36 cellular contexts compared by ENCODE assay signal in genomic region chr1:208034135-208034534, GRCh38.
"Had no signal": no experiment of that assay in that cellular context is flagged by ENCODE, and none has a peak within 500 bp of the region (broad histone marks: within the 10 kb centered on the region; RNA-seq: fewer than 3 reads in every experiment).

No MANE protein-coding gene starts in this region.

- H3K27me3 Mint-ChIP-seq: activated CD8-positive, alpha-beta T cell treated with anti-CD3 and anti-CD28 coated beads for 36 hours; activated naive CD8-positive, alpha-beta T cell treated with anti-CD3 and anti-CD28 coated beads for 36 hours; activated naive CD8-positive, alpha-beta T cell treated with anti-CD3 and anti-CD28 coated beads, Interleukin-2, amount 50 U/mL, for 24 hours had no signal

- DNase-seq: activated B cell treated with CpG ODN at 0.5 μM for 24 hours; activated CD4-positive, alpha-beta T cell treated with anti-CD3 and anti-CD28 coated beads for 48 hours; activated CD4-positive, alpha-beta T cell treated with anti-CD3 and anti-CD28 coated beads, Interleukin-2, amount 50 U/mL, for 1 hour; activated CD4-positive, alpha-beta T cell treated with anti-CD3 and anti-CD28 coated beads, Interleukin-2, amount 50 U/mL, for 48 hours; activated CD8-positive, alpha-beta memory T cell treated with anti-CD3 and anti-CD28 coated beads for 24 hours; activated CD8-positive, alpha-beta T cell treated with anti-CD3 and anti-CD28 coated beads for 36 hours; activated effector memory CD4-positive, alpha-beta T cell treated with anti-CD3 and anti-CD28 coated beads, Interleukin-2, amount 50 U/mL, for 16 hours; activated naive CD4-positive, alpha-beta T cell treated with anti-CD3 and anti-CD28 coated beads for 36 hours; activated naive CD8-positive, alpha-beta T cell treated with anti-CD3 and anti-CD28 coated beads for 36 hours; activated naive CD8-positive, alpha-beta T cell treated with anti-CD3 and anti-CD28 coated beads, Interleukin-2, amount 50 U/mL, for 24 hours; activated T-cell treated with anti-CD3 and anti-CD28 coated beads, Interleukin-2, amount 50 U/mL, for 1 hour; activated T-cell treated with anti-CD3 and anti-CD28 coated beads, Interleukin-2, amount 50 U/mL, for 48 hours; adrenal gland; amygdala; aorta; body of pancreas; central memory CD4-positive, alpha-beta T cell; cortex of kidney; dermis blood vessel endothelial cell; effector CD4-positive, alpha-beta T cell; effector memory CD8-positive, alpha-beta T cell; erythroblast; foreskin keratinocyte; gastrocnemius medialis; glutamatergic neuron; SW 1271; T-cell; T-helper 9 cell; WERI-Rb-1 had no signal

- H3K4me3 ChIP-seq: adrenal gland, body of pancreas, esophagus muscularis mucosa, gastrocnemius medialis had no signal

- ATAC-seq: activated CD4-positive, CD25-positive, alpha-beta regulatory T cell treated with anti-CD3 and anti-CD28 coated beads, Interleukin-2, amount 50 U/mL, for 24 hours; activated CD8-positive, alpha-beta T cell treated with anti-CD3 and anti-CD28 coated beads for 36 hours; activated naive CD8-positive, alpha-beta T cell treated with anti-CD3 and anti-CD28 coated beads, Interleukin-2, amount 50 U/mL, for 24 hours; body of pancreas; effector memory CD8-positive, alpha-beta T cell; foreskin keratinocyte; gastrocnemius medialis; T-cell had no signal

- H3K27ac ChIP-seq: adrenal gland, body of pancreas, esophagus muscularis mucosa, foreskin keratinocyte, gastrocnemius medialis, WERI-Rb-1 had no signal

- H3K27ac Mint-ChIP-seq: activated B cell treated with CpG ODN at 0.5 μM for 24 hours; activated CD8-positive, alpha-beta T cell treated with anti-CD3 and anti-CD28 coated beads for 36 hours; activated naive CD4-positive, alpha-beta T cell treated with anti-CD3 and anti-CD28 coated beads for 36 hours; activated naive CD4-positive, alpha-beta T cell treated with anti-CD3 and anti-CD28 coated beads, Interleukin-2, amount 50 U/mL, for 24 hours; activated naive CD8-positive, alpha-beta T cell treated with anti-CD3 and anti-CD28 coated beads for 36 hours; activated naive CD8-positive, alpha-beta T cell treated with anti-CD3 and anti-CD28 coated beads, Interleukin-2, amount 50 U/mL, for 24 hours; activated T-helper 1 cell treated with anti-CD3 and anti-CD28 coated beads, Interleukin-12 subunit alpha, Interleukin-12 subunit beta, Interleukin-2, Interleukin-4 antibody, amounts not matched to agents 30 ng/mL and 10 ng/mL and 1 ng/mL, durations not matched to agents 14 hours and 24 hours and 36 hours; activated T-helper 2 cell treated with anti-CD3 and anti-CD28 coated beads, Interferon-gamma antibody, Interleukin-2, Interleukin-4, amounts not matched to agents 10 μg/mL and 5 μg/mL and 100 μg/mL, durations not matched to agents 14 hours and 24 hours and 36 hours; effector memory CD8-positive, alpha-beta T cell; T-helper 1 cell treated with Interleukin-12 subunit alpha and Interleukin-12 subunit beta and Interleukin-4 antibody, amounts not matched to agents 30 μg/mL and 1 μg/mL, for 36 hours had no signal

- H3K36me3 Mint-ChIP-seq: activated naive CD4-positive, alpha-beta T cell treated with anti-CD3 and anti-CD28 coated beads, Interleukin-2, amount 50 U/mL, for 24 hours; activated naive CD8-positive, alpha-beta T cell treated with anti-CD3 and anti-CD28 coated beads for 36 hours; T-cell had no signal

- H3K4me1 Mint-ChIP-seq: activated B cell treated with CpG ODN at 0.5 μM for 24 hours; activated naive CD4-positive, alpha-beta T cell treated with anti-CD3 and anti-CD28 coated beads, Interleukin-2, amount 50 U/mL, for 24 hours; activated naive CD8-positive, alpha-beta T cell treated with anti-CD3 and anti-CD28 coated beads for 36 hours; activated naive CD8-positive, alpha-beta T cell treated with anti-CD3 and anti-CD28 coated beads, Interleukin-2, amount 50 U/mL, for 24 hours; T-cell had no signal

- H3K9me3 ChIP-seq: adrenal gland, body of pancreas, esophagus muscularis mucosa, gastrocnemius medialis had no signal

- H3K4me3 Mint-ChIP-seq: activated B cell treated with CpG ODN at 0.5 μM for 24 hours; activated CD8-positive, alpha-beta T cell treated with anti-CD3 and anti-CD28 coated beads for 36 hours; activated naive CD4-positive, alpha-beta T cell treated with anti-CD3 and anti-CD28 coated beads for 36 hours; activated naive CD4-positive, alpha-beta T cell treated with anti-CD3 and anti-CD28 coated beads, Interleukin-2, amount 50 U/mL, for 24 hours; activated naive CD8-positive, alpha-beta T cell treated with anti-CD3 and anti-CD28 coated beads for 36 hours; activated naive CD8-positive, alpha-beta T cell treated with anti-CD3 and anti-CD28 coated beads, Interleukin-2, amount 50 U/mL, for 24 hours; activated T-helper 1 cell treated with anti-CD3 and anti-CD28 coated beads, Interleukin-12 subunit alpha, Interleukin-12 subunit beta, Interleukin-2, Interleukin-4 antibody, amounts not matched to agents 30 ng/mL and 10 ng/mL and 1 ng/mL, durations not matched to agents 14 hours and 24 hours and 36 hours; effector memory CD8-positive, alpha-beta T cell; T-cell; T-helper 1 cell treated with Interleukin-12 subunit alpha and Interleukin-12 subunit beta and Interleukin-4 antibody, amounts not matched to agents 30 μg/mL and 1 μg/mL, for 36 hours had no signal

- H3K4me1 ChIP-seq: foreskin keratinocyte had no signal

- H3K27me3 ChIP-seq: adrenal gland, body of pancreas, esophagus muscularis mucosa, foreskin keratinocyte, gastrocnemius medialis had no signal

- H3K9me3 Mint-ChIP-seq: activated B cell treated with CpG ODN at 0.5 μM for 24 hours; activated CD8-positive, alpha-beta T cell treated with anti-CD3 and anti-CD28 coated beads for 36 hours; activated naive CD4-positive, alpha-beta T cell treated with anti-CD3 and anti-CD28 coated beads for 36 hours; activated naive CD4-positive, alpha-beta T cell treated with anti-CD3 and anti-CD28 coated beads, Interleukin-2, amount 50 U/mL, for 24 hours; activated naive CD8-positive, alpha-beta T cell treated with anti-CD3 and anti-CD28 coated beads for 36 hours; activated naive CD8-positive, alpha-beta T cell treated with anti-CD3 and anti-CD28 coated beads, Interleukin-2, amount 50 U/mL, for 24 hours; activated T-helper 1 cell treated with anti-CD3 and anti-CD28 coated beads, Interleukin-12 subunit alpha, Interleukin-12 subunit beta, Interleukin-2, Interleukin-4 antibody, amounts not matched to agents 30 ng/mL and 10 ng/mL and 1 ng/mL, durations not matched to agents 14 hours and 24 hours and 36 hours; activated T-helper 2 cell treated with anti-CD3 and anti-CD28 coated beads, Interferon-gamma antibody, Interleukin-2, Interleukin-4, amounts not matched to agents 10 μg/mL and 5 μg/mL and 100 μg/mL, durations not matched to agents 14 hours and 24 hours and 36 hours; effector memory CD8-positive, alpha-beta T cell; T-cell; T-helper 1 cell treated with Interleukin-12 subunit alpha and Interleukin-12 subunit beta and Interleukin-4 antibody, amounts not matched to agents 30 μg/mL and 1 μg/mL, for 36 hours had no signal

- FAIRE-seq: colon had no signal
